22 cellular contexts compared by ENCODE assay signal in the genomic region with DNA sequence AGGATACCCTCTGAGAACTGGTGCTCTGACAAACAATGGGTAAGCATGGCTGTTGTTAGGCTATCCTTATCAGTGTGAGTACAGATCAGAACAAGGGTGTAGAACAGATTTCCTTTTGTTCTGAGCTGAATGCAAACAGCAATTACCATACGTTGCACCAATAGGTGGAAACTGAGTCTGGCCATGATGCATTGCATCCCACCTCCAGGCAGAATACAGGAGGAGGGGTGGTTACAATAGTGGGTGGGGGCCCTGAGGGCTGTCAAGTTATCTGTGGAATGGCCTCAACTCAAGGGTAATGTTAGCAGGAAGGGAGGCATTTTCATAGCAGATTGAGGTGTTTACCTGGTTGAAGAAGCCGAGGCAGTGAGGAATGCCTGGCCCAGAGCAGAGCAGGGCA. TPM values are rescaled to one million over a fixed set of nuclear protein-coding genes. Genes with fewer than 3 reads are reported as not detected.
DNase-seq lines count a peak whose midpoint lies in the region; ATAC-seq and TF ChIP-seq lines count a peak whose summit lies in the region.
"Had no signal": no experiment of that assay in that cellular context is flagged by ENCODE, and none has a peak within 500 bp of the region (broad histone marks: within the 10 kb centered on the region; RNA-seq: fewer than 3 reads in every experiment).

No MANE protein-coding gene starts in this region.

- H3K23ac ChIP-seq in IMR-90 (ENCODE audit: low read depth, low read length), result no peak overlapping the region

- H3K9me3 ChIP-seq in Caco-2 (no peaks in the 10 kb centered on the region), IMR-90 (ENCODE audit: control insufficient read depth, insufficient read depth, low read length) (no peaks in the 10 kb centered on the region), liver (ENCODE audit: control insufficient read depth in 4 of 4, low read length in 3 of 4) (no peaks in the 10 kb centered on the region)

- H3K27me3 Mint-ChIP-seq in Caco-2 (ENCODE audit: insufficient read depth, unreplicated experiment), result no peaks in the 10 kb centered on the region
- no peaks in the 10 kb centered on the region for H3K27me3 Mint-ChIP-seq in progenitor cell of endocrine pancreas
- no peaks in the 10 kb centered on the region for H3K27me3 Mint-ChIP-seq in activated T-cell treated with anti-CD3 and anti-CD28 coated beads, Interleukin-2, amount 50 U/mL, for 24 hours
- H3K27me3 Mint-ChIP-seq: B cell had no signal

- H2AK9ac ChIP-seq in IMR-90 (replicated peaks; ENCODE audit: low read depth, low read length, poor library complexity), result no peak overlapping the region

- no peak overlapping the region for H2AFZ ChIP-seq in IMR-90 (replicated peaks; ENCODE audit: low read length, poor library complexity)

- TF ChIP-seq RAD21 in IMR-90 (IDR thresholded peaks at IDR 0.05; ENCODE audit: low read length) (no peak), liver (IDR thresholded peaks at IDR 0.05) (no peak)

- H3K4me3 ChIP-seq in Caco-2 (ENCODE audit: low read depth, low read length) (no peak overlapping the region), IMR-90 (ENCODE audit: insufficient read depth, low read depth, low read length) (no peak overlapping the region), liver (ENCODE audit: low read depth in 1 of 3, low read length in 3 of 3) (no peak overlapping the region)

- H4K91ac ChIP-seq in IMR-90 (ENCODE audit: insufficient read depth, low read depth, low read length), result no peak overlapping the region

- no peak overlapping the region for H3K27ac ChIP-seq in IMR-90 (ENCODE audit: insufficient read depth, low read length)
- H3K27ac ChIP-seq in liver (ENCODE audit: low read depth in 1 of 2, low read length in 2 of 2), result peak overlapping the region; percentile 38 to 64
- H3K27ac ChIP-seq: HL-60, KMS-11 had no signal

- TF ChIP-seq POLR2A in IMR-90 (IDR thresholded peaks at IDR 0.05; ENCODE audit: low read depth, low read length), result no peak

- H3K4me2 ChIP-seq in IMR-90 (ENCODE audit: low read depth, low read length), result no peak overlapping the region
- H3K4me2 ChIP-seq: KMS-11 had no signal

- intact Hi-C loops in Caco-2 (cut with micrococcal nuclease; ENCODE audit: unreplicated experiment) (loop anchor here (5.0 kb wide), 1 partner anchor 86 kb away; the partner anchor contains the start of gene ELL2), IMR-90 (cut with micrococcal nuclease) (no loop called here)

- H3K9me3 Mint-ChIP-seq in Caco-2 (ENCODE audit: unreplicated experiment), result no peaks in the 10 kb centered on the region
- peaks cover 4% of the 10 kb centered on the region for H3K9me3 Mint-ChIP-seq in progenitor cell of endocrine pancreas (ENCODE audit: low read depth)
- H3K9me3 Mint-ChIP-seq in activated T-cell treated with anti-CD3 and anti-CD28 coated beads, Interleukin-2, amount 50 U/mL, for 24 hours, result no peaks in the 10 kb centered on the region
- H3K9me3 Mint-ChIP-seq: CD14-positive monocyte had no signal

- H3K56ac ChIP-seq in IMR-90 (ENCODE audit: extremely low read depth, insufficient read depth, low read length), result no peak overlapping the region

- no peaks in the 10 kb centered on the region; a peak in 1 of 4 replicates for H3K79me1 ChIP-seq in IMR-90 (ENCODE audit: low read depth in 1 of 2, low read length in 2 of 2)

- dilution Hi-C loops in IMR-90 (cut with HindIII; ENCODE audit: low sequenced_read_pairs, unreplicated experiment), result no loop called here

- H2BK15ac ChIP-seq in IMR-90 (ENCODE audit: low read depth, low read length), result no peak overlapping the region

- no peak overlapping the region; the same call in 1 of the 2 replicates for H2BK20ac ChIP-seq in IMR-90 (ENCODE audit: low read depth, low read length)

- H3K36me3 ChIP-seq in Caco-2 (ENCODE audit: control insufficient read depth, insufficient read depth, low read length) (no peaks in the 10 kb centered on the region), IMR-90 (ENCODE audit: control insufficient read depth, insufficient read depth, low read length) (no peaks in the 10 kb centered on the region), liver (ENCODE audit: control insufficient read depth in 4 of 4, insufficient read depth in 3 of 4, low read depth in 1 of 4, low read length in 3 of 4) (no peaks in the 10 kb centered on the region)

- H2BK120ac ChIP-seq in IMR-90 (ENCODE audit: low read depth, low read length), result no peak overlapping the region

- H3K4me1 Mint-ChIP-seq in Caco-2 (ENCODE audit: low read depth, unreplicated experiment) (peaks cover 25% of the 10 kb centered on the region), progenitor cell of endocrine pancreas (ENCODE audit: low read depth) (peaks cover 35% of the 10 kb centered on the region)
- peaks cover 10% of the 10 kb centered on the region for H3K4me1 Mint-ChIP-seq in activated T-cell treated with anti-CD3 and anti-CD28 coated beads, Interleukin-2, amount 50 U/mL, for 24 hours (ENCODE audit: low read depth)
- H3K4me1 Mint-ChIP-seq: B cell had no signal

- CTCF ChIA-PET in Caco-2 (lab: Charles Lee), result no interaction called here
- CTCF ChIA-PET in IMR-90 (lab: Yijun Ruan, JAX), result interaction anchor here (1.0 kb wide), 1 partner anchor 276 kb away, joined by 3 read pairs; no protein-coding TSS in a partner anchor

- BruUV-seq in Caco-2 (replicated peaks; lab: Mats Ljungman, UMichigan) (no TSS peak), IMR-90 (replicated peaks; lab: Mats Ljungman, UMichigan) (no TSS peak)

- H3K4ac ChIP-seq in IMR-90 (ENCODE audit: low read depth, low read length), result peak overlapping the region; percentile 19; the same call in 1 of the 2 replicates

- no peak overlapping the region for H4K8ac ChIP-seq in IMR-90 (ENCODE audit: low read depth in 2 of 2, low read length in 2 of 2)

- H4K5ac ChIP-seq in IMR-90 (ENCODE audit: low read depth, low read length), result no peak overlapping the region

- DNase-seq in Caco-2, result no peak
- no peak for DNase-seq in IMR-90
- no peak for DNase-seq in progenitor cell of endocrine pancreas (ENCODE audit: low spot score, unreplicated experiment)
- DNase-seq in activated T-cell treated with anti-CD3 and anti-CD28 coated beads, Interleukin-2, amount 50 U/mL, for 24 hours, result no peak
- DNase-seq in NCI-H1417 treated with DMSO at 0.1 percent for 48 hours (lab: John Stamatoyannopoulos, UW), result no peak
- DNase-seq in D341Med (ENCODE audit: low spot score), result no peak
- DNase-seq: DMS79, H7, NCI-H1105 treated with DMSO at 0.1 percent for 48 hours, NCI-H1694, NCI-H2081, NCI-H2171, NCI-H345, NCI-H524, NCI-H82 had no signal

- H4K20me1 ChIP-seq in IMR-90 (ENCODE audit: insufficient read depth, low read length), result no peaks in the 10 kb centered on the region

- TF ChIP-seq CTCF in Caco-2 (IDR thresholded peaks at IDR 0.05; ENCODE audit: insufficient read depth in 1 of 2, low read depth in 1 of 2, low read length in 1 of 2, severe bottlenecking in 1 of 2, unreplicated experiment in 1 of 2) (no peak), IMR-90 (conservative IDR thresholded peaks at IDR 0.05; ENCODE audit: low read depth, low read length) (no peak), liver (IDR thresholded peaks at IDR 0.05; ENCODE audit: low read depth, low read length, missing input control) (no peak), progenitor cell of endocrine pancreas (IDR thresholded peaks at IDR 0.05; ENCODE audit: unreplicated experiment) (no peak)

- H3K4me3 Mint-ChIP-seq in Caco-2 (ENCODE audit: unreplicated experiment), result peak overlapping the region; percentile 33
- H3K4me3 Mint-ChIP-seq in progenitor cell of endocrine pancreas (ENCODE audit: low read depth), result peak overlapping the region; percentile 46
- no peak overlapping the region for H3K4me3 Mint-ChIP-seq in activated T-cell treated with anti-CD3 and anti-CD28 coated beads, Interleukin-2, amount 50 U/mL, for 24 hours
- H3K4me3 Mint-ChIP-seq: B cell, CD14-positive monocyte had no signal

- no peak for ATAC-seq in IMR-90 (ENCODE audit: low read depth)
- ATAC-seq: Panc1, SK-N-SH treated with all-trans-retinoic acid at 6 μM for 48 hours had no signal

- H2AK5ac ChIP-seq in IMR-90 (ENCODE audit: low read depth, low read length), result peak overlapping the region; percentile 57; the same call in 1 of the 2 replicates

- H3K27me3 ChIP-seq in Caco-2 (replicated peaks; ENCODE audit: control insufficient read depth, insufficient read depth, low read length) (no peaks in the 10 kb centered on the region), IMR-90 (ENCODE audit: control insufficient read depth, insufficient read depth, low read length) (no peaks in the 10 kb centered on the region), liver (ENCODE audit: control insufficient read depth in 4 of 4, insufficient read depth in 4 of 4, low read length in 3 of 4) (no peaks in the 10 kb centered on the region)

- no peak overlapping the region for H3K18ac ChIP-seq in IMR-90 (ENCODE audit: low read depth, low read length)

- H3K36me3 Mint-ChIP-seq in Caco-2 (ENCODE audit: insufficient read depth, unreplicated experiment) (peaks cover 8% of the 10 kb centered on the region), progenitor cell of endocrine pancreas (ENCODE audit: insufficient read depth) (no peaks in the 10 kb centered on the region)
- no peaks in the 10 kb centered on the region for H3K36me3 Mint-ChIP-seq in activated T-cell treated with anti-CD3 and anti-CD28 coated beads, Interleukin-2, amount 50 U/mL, for 24 hours (ENCODE audit: low read depth)
- H3K36me3 Mint-ChIP-seq: CD14-positive monocyte had no signal

- H3K27ac Mint-ChIP-seq in Caco-2 (ENCODE audit: unreplicated experiment) (no peak overlapping the region), progenitor cell of endocrine pancreas (peak overlapping the region; percentile 97)
- no peak overlapping the region for H3K27ac Mint-ChIP-seq in activated T-cell treated with anti-CD3 and anti-CD28 coated beads, Interleukin-2, amount 50 U/mL, for 24 hours
- H3K27ac Mint-ChIP-seq: B cell had no signal

- POLR2A ChIA-PET in Caco-2 (lab: Charles Lee) (no interaction called here), IMR-90 (lab: Charles Lee; ENCODE audit: unreplicated experiment) (no interaction called here)

- no peak overlapping the region for H3K14ac ChIP-seq in IMR-90 (replicated peaks; ENCODE audit: low read depth, low read length)

- H2BK5ac ChIP-seq in IMR-90 (ENCODE audit: low read depth, low read length, poor library complexity, severe bottlenecking), result no peak overlapping the region

- in situ Hi-C loops in IMR-90 (cut with MboI; ENCODE audit: low sequenced_read_pairs), result no loop called here

- H3K9ac ChIP-seq in IMR-90 (ENCODE audit: low read depth, low read length) (no peak overlapping the region), liver (ENCODE audit: low read depth in 1 of 2, low read length in 2 of 2) (no peak overlapping the region)
- H3K9ac ChIP-seq: KMS-11 had no signal

- peaks cover 20% of the 10 kb centered on the region for H3K9me1 ChIP-seq in IMR-90 (ENCODE audit: insufficient read depth, low read length)

- WGBS in IMR-90 (ENCODE audit: extremely low coverage in 2 of 2, insufficient read length in 1 of 2), 2 experiments, result no CpG with 5 or more reads among the region's 2 CpGs
- WGBS in liver, result 93% methylated on average over 2 of the region's 2 CpGs

- H3K4me1 ChIP-seq in Caco-2, result peaks cover 46% of the 10 kb centered on the region
- peaks cover 13% of the 10 kb centered on the region for H3K4me1 ChIP-seq in IMR-90 (ENCODE audit: control insufficient read depth, insufficient read depth, low read length)
- peaks cover 14 to 54% (median 29%) of the 10 kb centered on the region in 4 donors for H3K4me1 ChIP-seq in liver (ENCODE audit: control insufficient read depth in 4 of 4, insufficient read depth in 4 of 4, low read length in 3 of 4)

RNA-seq across cellular contexts. Expression of gene GLRX, which starts 54.3 kb away (rescaled TPM):
- 17.9 and 26.4 TPM in 2 replicates for total RNA-seq in Caco-2 (2022)
- 142 and 145 TPM in 2 replicates for total RNA-seq in IMR-90 (2012; rRNA removed)
- polyA plus RNA-seq in IMR-90 (2012; rRNA removed), result 193 and 277 TPM in 2 replicates
- 266 and 276 TPM in 2 replicates for polyA plus RNA-seq in IMR-90 (2012; cell fraction: cytosol; rRNA removed)
- 92.8 and 245 TPM in 2 replicates for polyA plus RNA-seq in IMR-90 (2012; cell fraction: nucleus; rRNA removed; ENCODE audit: low replicate concordance)
- 10 to 100 TPM; 48.2 to 61.8 TPM for total RNA-seq in liver
- 100 to 1,000 TPM; 152 to 187 TPM for polyA plus RNA-seq in liver
- 11.6 and 12.7 TPM in 2 replicates for total RNA-seq in progenitor cell of endocrine pancreas
